In genomic region chr22:43925433-43926348, GRCh38 we compare ENCODE assay signal across 1 cellular context.
TF ChIP-seq lines count a peak whose summit lies in the region.

No MANE protein-coding gene starts in this region.

TF ChIP-seq in HepG2, 621 proteins besides CTCF, POLR2A, EP300 and RAD21 (continued from another document and continues in another):
- TF ChIP-seq ZHX2 (IDR thresholded peaks at IDR 0.05; ENCODE audit: low read depth) (0 out of 2 replicates have a peak, but pooled peaks have one; percentile 33), ZHX2 (CRISPR knock-in tag; IDR thresholded peaks at IDR 0.05; ENCODE audit: borderline replicate concordance) (no peak), NR1H2 (CRISPR knock-in tag; IDR thresholded peaks at IDR 0.05; ENCODE audit: borderline replicate concordance, low read depth) (no peak), ATF1 (CRISPR knock-in tag; IDR thresholded peaks at IDR 0.05) (peak; percentile 42), ARNT2 (CRISPR knock-in tag; IDR thresholded peaks at IDR 0.05; ENCODE audit: low read depth) (peak; percentile 29; the same call in 1 of the 2 replicates), ZKSCAN8 (CRISPR knock-in tag; IDR thresholded peaks at IDR 0.05; ENCODE audit: borderline replicate concordance) (peak; percentile 76), ATF2 (CRISPR knock-in tag; IDR thresholded peaks at IDR 0.05) (peak; percentile 37; the same call in 1 of the 2 replicates), ZNF703 (CRISPR knock-in tag; IDR thresholded peaks at IDR 0.05; ENCODE audit: borderline replicate concordance) (no peak), CBX2 (IDR thresholded peaks at IDR 0.05; ENCODE audit: low read depth, low read length) (no peak), CBX2 (CRISPR knock-in tag; IDR thresholded peaks at IDR 0.05; ENCODE audit: low read depth) (no peak), GATAD1 (CRISPR knock-in tag; IDR thresholded peaks at IDR 0.05) (peak; percentile 52; the same call in 1 of the 2 replicates), ZNF280B (CRISPR knock-in tag; IDR thresholded peaks at IDR 0.05; ENCODE audit: borderline replicate concordance) (0 out of 2 replicates have a peak, but pooled peaks have one; percentile 54), PBX3 (CRISPR knock-in tag; IDR thresholded peaks at IDR 0.05; ENCODE audit: borderline replicate concordance) (no peak), HOXA9 (CRISPR knock-in tag; IDR thresholded peaks at IDR 0.05; ENCODE audit: borderline replicate concordance) (no peak), NCOA1 (CRISPR knock-in tag; IDR thresholded peaks at IDR 0.05) (peak; percentile 93; the same call in 1 of the 2 replicates), PCBP2 (optimal IDR thresholded peaks at IDR 0.05; ENCODE audit: low read depth, low read length, poor library complexity, severe bottlenecking) (no peak), CREBL2 (CRISPR knock-in tag; IDR thresholded peaks at IDR 0.05; ENCODE audit: borderline replicate concordance) (no peak), ZMYM2 (CRISPR knock-in tag; IDR thresholded peaks at IDR 0.05) (peak; percentile 85), GATAD2A (CRISPR knock-in tag; IDR thresholded peaks at IDR 0.05) (peak; percentile 82), ZNF563 (CRISPR knock-in tag; IDR thresholded peaks at IDR 0.05) (no peak; the same call in 1 of the 2 replicates), RARA (CRISPR knock-in tag; IDR thresholded peaks at IDR 0.05) (peak; percentile 76), EED (CRISPR knock-in tag; IDR thresholded peaks at IDR 0.05) (no peak), CREM (IDR thresholded peaks at IDR 0.05) (peak; percentile 68; the same call in 1 of the 2 replicates), CREM (CRISPR knock-in tag; IDR thresholded peaks at IDR 0.05) (no peak), ZNF720 (CRISPR knock-in tag; IDR thresholded peaks at IDR 0.05) (no peak), ZNF709 (CRISPR knock-in tag; IDR thresholded peaks at IDR 0.05) (peak; percentile 29; the same call in 1 of the 2 replicates), DMTF1 (CRISPR knock-in tag; IDR thresholded peaks at IDR 0.05) (no peak), BCL3 (CRISPR knock-in tag; IDR thresholded peaks at IDR 0.05) (peak; percentile 30; the same call in 1 of the 2 replicates), ZNF3 (CRISPR knock-in tag; IDR thresholded peaks at IDR 0.05) (no peak), MXI1 (IDR thresholded peaks at IDR 0.05; ENCODE audit: borderline replicate concordance, low read depth, low read length) (peak; percentile 82; the same call in 2 of the 3 replicates), ASH2L (IDR thresholded peaks at IDR 0.05; ENCODE audit: insufficient read length, low read depth, low read length) (peak; percentile 46), SP5 (CRISPR knock-in tag; IDR thresholded peaks at IDR 0.05; ENCODE audit: borderline replicate concordance, low read depth) (0 out of 2 replicates have a peak, but pooled peaks have one; percentile 31), SNAPC4 (CRISPR knock-in tag; IDR thresholded peaks at IDR 0.05) (peak; percentile 53), IRF2 (CRISPR knock-in tag; IDR thresholded peaks at IDR 0.05) (peak; percentile 50), ZNF781 (CRISPR knock-in tag; IDR thresholded peaks at IDR 0.05; ENCODE audit: borderline replicate concordance, not compliant biosample characterization) (peak; percentile 46), ZNF33B (CRISPR knock-in tag; IDR thresholded peaks at IDR 0.05) (no peak), HMGXB4 (CRISPR knock-in tag; IDR thresholded peaks at IDR 0.05; ENCODE audit: borderline replicate concordance in 1 of 2, low read depth in 1 of 2) (peak; percentile 49 to 61; a peak in 2 of 4 replicates)
